ENCODE assay signal across 9 cellular contexts in the genomic region with DNA sequence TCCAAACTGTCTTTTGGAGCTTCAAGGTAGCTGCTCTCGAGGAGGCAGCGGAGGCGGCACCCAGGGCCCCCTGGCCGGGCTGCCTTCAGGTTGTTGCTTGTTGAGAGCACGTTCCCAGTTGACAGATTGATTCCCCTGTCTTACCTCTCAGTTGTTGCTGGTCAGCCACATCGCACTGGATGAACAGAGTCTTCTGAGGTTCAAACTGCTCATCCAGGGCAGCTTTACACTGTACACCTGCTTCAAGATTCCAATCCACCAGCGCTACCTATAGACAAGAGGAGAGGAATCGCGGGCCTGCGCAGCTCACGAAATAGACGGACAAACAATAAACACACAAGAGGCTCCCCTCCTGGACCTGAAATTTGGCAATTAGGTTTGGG. TPM values are rescaled to one million over a fixed set of nuclear protein-coding genes. Genes with fewer than 3 reads are reported as not detected.
DNase-seq lines count a peak whose midpoint lies in the region; ATAC-seq, FAIRE-seq and TF ChIP-seq lines count a peak whose summit lies in the region.
"Had no signal": no experiment of that assay in that cellular context is flagged by ENCODE, and none has a peak within 500 bp of the region (broad histone marks: within the 10 kb centered on the region; RNA-seq: fewer than 3 reads in every experiment).

No MANE protein-coding gene starts in this region.

- no peaks in the 10 kb centered on the region for H3K27me3 Mint-ChIP-seq in MCF 10A (ENCODE audit: insufficient read depth, unreplicated experiment)

- H3K9me3 ChIP-seq in HepG2 (ENCODE audit: low read length) = no peaks in the 10 kb centered on the region
- H3K9me3 ChIP-seq in tibial artery = no peaks in the 10 kb centered on the region

- no peak overlapping the region for H2AFZ ChIP-seq in HepG2 (ENCODE audit: low read length)

- peak overlapping the region; percentile 36 to 52 (median 45); a peak in 5 of 6 replicates for H3K4me3 ChIP-seq in HepG2 (replicated peaks in 1 of 3; ENCODE audit: insufficient read depth in 1 of 3, low read depth in 2 of 3, low read length in 3 of 3)
- peak overlapping the region; percentile 57 to 69 for H3K4me3 ChIP-seq in tibial artery

- CTCF ChIA-PET in MCF 10A (lab: Yijun Ruan, JAX) = interaction anchor here (0.5 to 2.7 kb wide), 12 partner anchors 9 to 193 kb away, joined by 3 to 31 read pairs (median 6); no protein-coding TSS in a partner anchor
- CTCF ChIA-PET in HepG2 (lab: Yijun Ruan, JAX; ENCODE audit: low intra/inter-chr PET ratio, low total read pairs) = no interaction called here

- ATAC-seq in HG02763 (IDR thresholded peaks at IDR 0.05; ENCODE audit: unreplicated experiment) (peak; percentile 24), HepG2 (peak; percentile 65), GM19397 (IDR thresholded peaks at IDR 0.05; ENCODE audit: unreplicated experiment) (no peak)

- H4K20me1 ChIP-seq in HepG2 (ENCODE audit: insufficient read depth, low read length) = no peaks in the 10 kb centered on the region

- H3K4me1 ChIP-seq in HepG2 (ENCODE audit: insufficient read depth, low read length) = peaks cover 24% of the 10 kb centered on the region
- peaks cover 0 to 31% (median 12%) of the 10 kb centered on the region in 4 donors for H3K4me1 ChIP-seq in tibial artery

- no peak for TF ChIP-seq POLR2A in HepG2 (IDR thresholded peaks at IDR 0.05; ENCODE audit: insufficient read depth in 1 of 2, low read depth in 2 of 2, low read length in 2 of 2)

- H3K27me3 ChIP-seq in HepG2 (ENCODE audit: control insufficient read depth in 1 of 2, insufficient read depth in 2 of 2, low read length in 2 of 2) = peaks cover 0 to 27% of the 10 kb centered on the region in 2 experiments; a peak in 3 of 5 replicates
- no peaks in the 10 kb centered on the region for H3K27me3 ChIP-seq in tibial artery

- H3K27ac Mint-ChIP-seq in MCF 10A (ENCODE audit: low read depth, unreplicated experiment) = no peak overlapping the region

- H3K79me2 ChIP-seq in HepG2 (ENCODE audit: insufficient read depth, low read length) = no peaks in the 10 kb centered on the region

- H3K4me2 ChIP-seq in HepG2 (ENCODE audit: low read depth, low read length) = peak overlapping the region; percentile 75

- 19% methylated on average over 6 of the region's 12 CpGs for WGBS in HepG2 (ENCODE audit: low lambda C conversion rate)

- DNase-seq in NCI-H82 (lab: John Stamatoyannopoulos, UW) = peak; percentile 34
- no peak for DNase-seq in NCI-H82 treated with DMSO at 0.1 percent for 48 hours (lab: John Stamatoyannopoulos, UW; ENCODE audit: unreplicated experiment)
- peak; percentile 35 for DNase-seq in NCI-H748 treated with DMSO at 0.1 percent for 48 hours (lab: John Stamatoyannopoulos, UW)
- peak; percentile 56 for DNase-seq in MCF 10A (ENCODE audit: unreplicated experiment)
- DNase-seq in HepG2 (ENCODE audit: low spot score) = no peak
- DNase-seq in tibial artery = no peak

- H3K9me3 Mint-ChIP-seq in MCF 10A (ENCODE audit: unreplicated experiment) = no peaks in the 10 kb centered on the region

- in situ Hi-C loops in HepG2 (cut with HindIII; ENCODE audit: extremely low pct_ligation_motif_present, low pct_unique_long_range_greater_than_20kb) = no loop called here

- TF ChIP-seq RAD21 in HepG2 (CRISPR knock-in tag; IDR thresholded peaks at IDR 0.05) = no peak

- BruUV-seq in MCF 10A (replicated peaks; lab: Mats Ljungman, UMichigan) (no TSS peak), HepG2 (replicated peaks; lab: Mats Ljungman, UMichigan) (no TSS peak)

- H3K4me3 Mint-ChIP-seq in MCF 10A (ENCODE audit: unreplicated experiment) = peak overlapping the region; percentile 88

- intact Hi-C loops in MCF 10A (cut with micrococcal nuclease) (loop anchor here (1.0 to 5.0 kb wide), 4 partner anchors 79 to 191 kb away; no protein-coding TSS in a partner anchor), HepG2 (cut with micrococcal nuclease; ENCODE audit: unreplicated experiment) (no loop called here), tibial artery (cut with DNase I; ENCODE audit: low total_unique reads) (no loop called here)

- H3K27ac ChIP-seq in HepG2 (ENCODE audit: extremely low read length, insufficient read depth, low read length) (no peak overlapping the region), tibial artery (peak overlapping the region; percentile 24 to 25)

- TF ChIP-seq EP300 in HepG2 (IDR thresholded peaks at IDR 0.05; ENCODE audit: low read depth in 2 of 2, low read length in 2 of 2) (no peak), HepG2 (CRISPR knock-in tag; IDR thresholded peaks at IDR 0.05; ENCODE audit: borderline replicate concordance) (no peak)

- H3K36me3 ChIP-seq in HepG2 (replicated peaks in 1 of 2; ENCODE audit: control insufficient read depth in 1 of 2, insufficient read depth in 2 of 2, low read length in 2 of 2) (no peaks in the 10 kb centered on the region), tibial artery (no peaks in the 10 kb centered on the region)

- no peak overlapping the region for H3K9ac ChIP-seq in HepG2 (ENCODE audit: insufficient read depth, low read depth, low read length)

- TF ChIP-seq CTCF in MCF 10A (IDR thresholded peaks at IDR 0.05; ENCODE audit: unreplicated experiment) (no peak), HepG2 (CRISPR knock-in tag; IDR thresholded peaks at IDR 0.05) (no peak), tibial artery (IDR thresholded peaks at IDR 0.05) (no peak)

- H3K36me3 Mint-ChIP-seq in MCF 10A (ENCODE audit: insufficient read depth, unreplicated experiment) = no peaks in the 10 kb centered on the region

- peaks cover 8% of the 10 kb centered on the region for H3K4me1 Mint-ChIP-seq in MCF 10A (ENCODE audit: insufficient read depth, unreplicated experiment)

- no peak for FAIRE-seq in HepG2 (lab: Jason Lieb, UNC)

- POLR2A ChIA-PET in MCF 10A (lab: Yijun Ruan, JAX) = interaction anchor here (0.9 to 1.9 kb wide), 9 partner anchors 9 to 238 kb away, joined by 3 to 6 read pairs (median 3); partner anchors contain the start of genes CEP44 and FBXO8
- POLR2A ChIA-PET in HepG2 (lab: Yijun Ruan, JAX) = no interaction called here

TF ChIP-seq in HepG2, 621 proteins besides CTCF, POLR2A, EP300 and RAD21:
- no peak for TF ChIP-seq THAP11 (CRISPR knock-in tag; IDR thresholded peaks at IDR 0.05)
TF ChIP-seq in HepG2: peak in this region for 0.

RNA-seq across cellular contexts. Expression of gene HPGD, which starts 0.5 kb away (rescaled TPM):
- total RNA-seq in MCF 10A (2022) (0.59 and 0.77 TPM in 2 replicates), HepG2 (2016; rRNA removed; fragmentation: Illumina TruSeq; extraction: Trizol) (0.13 and 0.36 TPM in 2 replicates)
- total RNA-seq in HepG2 (2016; cell fraction: cytosol; rRNA removed; fragmentation: Illumina TruSeq; extraction: Trizol; ENCODE audit: low read depth) = not detected in 2 replicates
- total RNA-seq in HepG2 (2016; cell fraction: insoluble cytoplasmic fraction; rRNA removed; fragmentation: Illumina TruSeq; extraction: Trizol) = 0.22 and 0.25 TPM in 2 replicates
- not detected in 2 replicates for total RNA-seq in HepG2 (2016; cell fraction: membrane; rRNA removed; fragmentation: Illumina TruSeq; extraction: Trizol)
- total RNA-seq in HepG2 (2016; cell fraction: nucleus; rRNA removed; fragmentation: Illumina TruSeq; extraction: Trizol) = not detected in 2 replicates
- polyA plus RNA-seq in HepG2 (2011; rRNA removed) = 0.24 and 0.38 TPM in 2 replicates
- polyA plus RNA-seq in HepG2 (2011; cell fraction: cytosol; rRNA removed) = 0.06 and 0.12 TPM in 2 replicates
- 0.21 and 0.23 TPM in 2 replicates for polyA plus RNA-seq in HepG2 (2011; cell fraction: nucleus; rRNA removed)
- polyA plus RNA-seq in HepG2 (2012) = 0.36 and 0.55 TPM in 2 replicates
- polyA plus RNA-seq in HepG2 (2016; cell fraction: cytosol; fragmentation: Illumina TruSeq; extraction: Trizol; ENCODE audit: low read depth) = 0.19 TPM in 1 of 2 replicates, not detected in the other
- polyA plus RNA-seq in HepG2 (2016; cell fraction: insoluble cytoplasmic fraction; fragmentation: Illumina TruSeq; extraction: Trizol; ENCODE audit: low read depth) = 0.24 and 0.35 TPM in 2 replicates
- polyA plus RNA-seq in HepG2 (2016; cell fraction: membrane; fragmentation: Illumina TruSeq; extraction: Trizol; ENCODE audit: low read depth) = 0.15 TPM in 1 of 2 replicates, not detected in the other
- polyA plus RNA-seq in HepG2 (2016; cell fraction: nucleus; fragmentation: Illumina TruSeq; extraction: Trizol; ENCODE audit: insufficient read depth, low read depth) = not detected in 2 replicates
- polyA minus RNA-seq in HepG2 (2011; rRNA and poly(A)+ RNA removed; ENCODE audit: low replicate concordance) = 0.32 and 0.77 TPM in 2 replicates
- polyA minus RNA-seq in HepG2 (2011; cell fraction: cytosol; rRNA and poly(A)+ RNA removed) = not detected in 2 replicates
- 0.75 TPM in 1 of 2 replicates, not detected in the other for polyA minus RNA-seq in HepG2 (2011; cell fraction: nucleus; rRNA and poly(A)+ RNA removed)
- total RNA-seq: Daoy had no signal

Comparison
In these comparisons a context has a peak if more than half of its experiments do, and no peak if none do; other contexts are left out.
1. DNase-seq: peak in NCI-H82 (single experiment), NCI-H748 treated with DMSO at 0.1 percent for 48 hours (single experiment) and MCF 10A (single experiment); none in NCI-H82 treated with DMSO at 0.1 percent for 48 hours (single experiment), HepG2 (single experiment) and tibial artery (0 of 2).